ENCODE assay signal across 21 cellular contexts in the genomic region with DNA sequence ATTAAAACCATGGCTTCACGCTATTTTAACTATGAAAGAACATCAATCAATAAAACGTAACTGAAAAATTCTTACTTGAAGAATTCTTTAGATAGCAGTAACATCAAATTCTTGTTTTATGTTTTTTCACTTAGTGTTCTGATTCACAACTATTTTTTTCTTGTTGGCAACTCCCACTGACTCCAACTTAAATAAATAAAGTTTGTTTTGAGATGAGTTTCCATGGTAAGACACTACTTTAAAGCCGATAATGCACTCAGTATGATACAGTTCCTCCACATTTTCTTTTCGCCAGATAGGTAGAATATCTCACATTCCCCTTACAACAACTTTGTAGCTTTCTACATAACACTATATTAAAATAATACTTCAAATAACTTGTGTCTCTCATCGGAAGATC.
"Had no signal": no experiment of that assay in that cellular context is flagged by ENCODE, and none has a peak within 500 bp of the region (broad histone marks: within the 10 kb centered on the region; RNA-seq: fewer than 3 reads in every experiment).

No MANE protein-coding gene starts in this region.

- H3K27ac Mint-ChIP-seq: activated CD8-positive, alpha-beta T cell treated with anti-CD3 and anti-CD28 coated beads for 36 hours; activated naive CD4-positive, alpha-beta T cell treated with anti-CD3 and anti-CD28 coated beads for 36 hours; activated T-helper 2 cell treated with anti-CD3 and anti-CD28 coated beads, Interferon-gamma antibody, Interleukin-2, Interleukin-4, amounts not matched to agents 10 μg/mL and 5 μg/mL and 100 μg/mL, durations not matched to agents 14 hours and 24 hours and 36 hours; dendritic cell treated with granulocyte-macrophage colony-stimulating factor and Interleukin-4, amounts not matched to agents 40 ng/mL and 50 ng/mL, for 4 days; naive thymus-derived CD4-positive, alpha-beta T cell; stimulated activated naive B cell treated with anti-CD40 and anti-IgM and Interleukin-4, amounts not matched to agents 10 μg/mL and 1 μg/mL and 100 μg/mL, for 72 hours; WTC11 had no signal

- H3K4me3 ChIP-seq: upper lobe of right lung had no signal

- H3K36me3 Mint-ChIP-seq: naive thymus-derived CD4-positive, alpha-beta T cell; stimulated activated naive B cell treated with anti-CD40 and anti-IgM and Interleukin-4, amounts not matched to agents 10 μg/mL and 1 μg/mL and 100 μg/mL, for 72 hours had no signal

- H3K27me3 ChIP-seq: foreskin keratinocyte, upper lobe of right lung had no signal

- DNase-seq: activated CD4-positive, alpha-beta T cell treated with anti-CD3 and anti-CD28 coated beads for 48 hours; activated CD8-positive, alpha-beta T cell treated with anti-CD3 and anti-CD28 coated beads for 36 hours; activated naive CD4-positive, alpha-beta T cell treated with anti-CD3 and anti-CD28 coated beads for 36 hours; activated T-cell treated with anti-CD3 and anti-CD28 coated beads, Interleukin-2, amount 50 U/mL, for 1 hour; aorta; cerebellar nuclear complex; effector CD8-positive, alpha-beta T cell; foreskin keratinocyte; hypothalamus; mesenchymal stem cell; naive thymus-derived CD4-positive, alpha-beta T cell; retina; stimulated activated naive B cell treated with anti-CD40 and anti-IgM and Interleukin-4, amounts not matched to agents 10 μg/mL and 1 μg/mL and 100 μg/mL, for 72 hours; SW 1271; T-helper 2 cell; upper lobe of right lung had no signal

- H3K9me3 Mint-ChIP-seq: activated CD8-positive, alpha-beta T cell treated with anti-CD3 and anti-CD28 coated beads for 36 hours; activated naive CD4-positive, alpha-beta T cell treated with anti-CD3 and anti-CD28 coated beads for 36 hours; activated T-helper 2 cell treated with anti-CD3 and anti-CD28 coated beads, Interferon-gamma antibody, Interleukin-2, Interleukin-4, amounts not matched to agents 10 μg/mL and 5 μg/mL and 100 μg/mL, durations not matched to agents 14 hours and 24 hours and 36 hours; dendritic cell treated with granulocyte-macrophage colony-stimulating factor and Interleukin-4, amounts not matched to agents 40 ng/mL and 50 ng/mL, for 4 days; stimulated activated naive B cell treated with anti-CD40 and anti-IgM and Interleukin-4, amounts not matched to agents 10 μg/mL and 1 μg/mL and 100 μg/mL, for 72 hours had no signal

- ATAC-seq: activated CD8-positive, alpha-beta T cell treated with anti-CD3 and anti-CD28 coated beads for 36 hours; esophagus mucosa; foreskin keratinocyte; naive thymus-derived CD4-positive, alpha-beta T cell; stimulated activated naive B cell treated with anti-CD40 and anti-IgM and Interleukin-4, amounts not matched to agents 10 μg/mL and 1 μg/mL and 100 μg/mL, for 72 hours; upper lobe of right lung had no signal

- H3K4me1 Mint-ChIP-seq: naive thymus-derived CD4-positive, alpha-beta T cell; stimulated activated naive B cell treated with anti-CD40 and anti-IgM and Interleukin-4, amounts not matched to agents 10 μg/mL and 1 μg/mL and 100 μg/mL, for 72 hours had no signal

- H3K9me3 ChIP-seq: upper lobe of right lung had no signal

- H3K36me3 ChIP-seq: upper lobe of right lung had no signal

- H3K27ac ChIP-seq: foreskin keratinocyte, parathyroid adenoma, upper lobe of right lung had no signal

- H3K9ac ChIP-seq: parathyroid adenoma had no signal

- H3K4me1 ChIP-seq: foreskin keratinocyte, parathyroid adenoma, upper lobe of right lung had no signal

- H3K27me3 Mint-ChIP-seq: dendritic cell treated with granulocyte-macrophage colony-stimulating factor and Interleukin-4, amounts not matched to agents 40 ng/mL and 50 ng/mL, for 4 days; naive thymus-derived CD4-positive, alpha-beta T cell; stimulated activated naive B cell treated with anti-CD40 and anti-IgM and Interleukin-4, amounts not matched to agents 10 μg/mL and 1 μg/mL and 100 μg/mL, for 72 hours had no signal

- H3K4me3 Mint-ChIP-seq: activated CD8-positive, alpha-beta T cell treated with anti-CD3 and anti-CD28 coated beads for 36 hours; activated naive CD4-positive, alpha-beta T cell treated with anti-CD3 and anti-CD28 coated beads for 36 hours; dendritic cell treated with granulocyte-macrophage colony-stimulating factor and Interleukin-4, amounts not matched to agents 40 ng/mL and 50 ng/mL, for 4 days; naive thymus-derived CD4-positive, alpha-beta T cell; stimulated activated naive B cell treated with anti-CD40 and anti-IgM and Interleukin-4, amounts not matched to agents 10 μg/mL and 1 μg/mL and 100 μg/mL, for 72 hours had no signal
